Comparison of ENCODE assay signal across 24 cellular contexts in genomic region chr5:7759951-7760580, GRCh38.
"Had no signal": no experiment of that assay in that cellular context is flagged by ENCODE, and none has a peak within 500 bp of the region (broad histone marks: within the 10 kb centered on the region; RNA-seq: fewer than 3 reads in every experiment).

No MANE protein-coding gene starts in this region.

- H3K4me3 ChIP-seq: coronary artery, ovary, right lobe of liver, testis, upper lobe of left lung had no signal

- H3K27me3 ChIP-seq: foreskin keratinocyte, ovary, right lobe of liver, testis, upper lobe of left lung had no signal

- H3K9me3 ChIP-seq: neutrophil, ovary, right lobe of liver, testis, upper lobe of left lung had no signal

- H3K4me1 ChIP-seq: foreskin keratinocyte, right lobe of liver, testis, upper lobe of left lung had no signal

- H3K27ac ChIP-seq: coronary artery, epithelial cell of prostate, foreskin keratinocyte, neutrophil, ovary, right lobe of liver, testis, upper lobe of left lung had no signal

- ATAC-seq: activated CD4-positive, alpha-beta T cell treated with anti-CD3 and anti-CD28 coated beads for 36 hours; activated CD8-positive, alpha-beta memory T cell treated with anti-CD3 and anti-CD28 coated beads, Interleukin-2, amount 10 ng/mL, durations not matched to agents 7 days and 5 days; left cardiac atrium; right lobe of liver; stimulated activated naive B cell treated with anti-CD40 and anti-IgM and Interleukin-4, amounts not matched to agents 10 μg/mL and 1 μg/mL and 100 μg/mL, for 72 hours had no signal

- DNase-seq: activated B cell treated with CpG ODN at 0.5 μM for 24 hours; activated CD4-positive, alpha-beta memory T cell treated with anti-CD3 and anti-CD28 coated beads, Interleukin-2, amount 10 ng/mL, durations not matched to agents 7 days and 5 days; activated CD4-positive, alpha-beta T cell treated with anti-CD3 and anti-CD28 coated beads for 36 hours; activated CD8-positive, alpha-beta memory T cell treated with anti-CD3 and anti-CD28 coated beads, Interleukin-2, amount 10 ng/mL, durations not matched to agents 7 days and 5 days; activated effector memory CD4-positive, alpha-beta T cell treated with anti-CD3 and anti-CD28 coated beads, Interleukin-2, amount 50 U/mL, for 16 hours; activated naive CD4-positive, alpha-beta T cell treated with anti-CD3 and anti-CD28 coated beads, Interleukin-2, amount 10 ng/mL, durations not matched to agents 7 days and 5 days; activated T-cell treated with anti-CD3 and anti-CD28 coated beads for 4 hours; amygdala; central memory CD4-positive, alpha-beta T cell; foreskin keratinocyte; glutamatergic neuron; hippocampal formation; left cardiac atrium; ovary; right lobe of liver; small intestine; stimulated activated CD8-positive, alpha-beta memory T cell treated with anti-CD3 and anti-CD28 coated beads, Interleukin-4, amount 100 ng/mL, for 48 hours; stimulated activated naive B cell treated with anti-CD40 and anti-IgM and Interleukin-4, amounts not matched to agents 10 μg/mL and 1 μg/mL and 100 μg/mL, for 72 hours; T1000; testis had no signal

- H3K36me3 ChIP-seq: neutrophil, ovary, right lobe of liver, upper lobe of left lung had no signal
